Comparison of ENCODE assay signal across 14 cellular contexts in genomic region chr4:84927428-84927827, GRCh38. TPM values are rescaled to one million over a fixed set of nuclear protein-coding genes. Genes with fewer than 3 reads are reported as not detected.
DNase-seq lines count a peak whose midpoint lies in the region; ATAC-seq and TF ChIP-seq lines count a peak whose summit lies in the region.
"Had no signal": no experiment of that assay in that cellular context is flagged by ENCODE, and none has a peak within 500 bp of the region (broad histone marks: within the 10 kb centered on the region; RNA-seq: fewer than 3 reads in every experiment).

No MANE protein-coding gene starts in this region.

- no peak overlapping the region for H3K4me3 Mint-ChIP-seq in glutamatergic neuron (ENCODE audit: unreplicated experiment)
- H3K4me3 Mint-ChIP-seq: B cell; CD8-positive, alpha-beta T cell had no signal

- no peak overlapping the region for H3K4me3 ChIP-seq in WERI-Rb-1 (ENCODE audit: low read depth, low read length)
- H3K4me3 ChIP-seq: BLaER1 treated with 17β-estradiol and CSF1 and Interleukin-3, amounts not matched to agents 10 nM and 100 nM; GM23248 had no signal

- H3K36me3 Mint-ChIP-seq in glutamatergic neuron (ENCODE audit: unreplicated experiment), result no peaks in the 10 kb centered on the region
- H3K36me3 Mint-ChIP-seq: CD8-positive, alpha-beta T cell had no signal

- peaks cover 48% of the 10 kb centered on the region for H3K4me1 Mint-ChIP-seq in glutamatergic neuron (ENCODE audit: low read depth, unreplicated experiment)
- H3K4me1 Mint-ChIP-seq: B cell had no signal

- H3K27ac ChIP-seq in WERI-Rb-1, result no peak overlapping the region
- H3K27ac ChIP-seq: BLaER1 treated with 17β-estradiol and CSF1 and Interleukin-3, amounts not matched to agents 10 nM and 100 nM; GM23248 had no signal

- H3K27me3 Mint-ChIP-seq in glutamatergic neuron (ENCODE audit: unreplicated experiment), result peaks cover 9% of the 10 kb centered on the region

- peak overlapping the region; percentile 42 for H3K27ac Mint-ChIP-seq in glutamatergic neuron (ENCODE audit: unreplicated experiment)
- H3K27ac Mint-ChIP-seq: B cell; CD8-positive, alpha-beta T cell had no signal

- H3K9me3 ChIP-seq in WERI-Rb-1 (ENCODE audit: severe bottlenecking), result no peaks in the 10 kb centered on the region

- H3K27me3 ChIP-seq in WERI-Rb-1 (ENCODE audit: insufficient read depth, low read depth, severe bottlenecking), result no peaks in the 10 kb centered on the region
- H3K27me3 ChIP-seq: BLaER1 treated with 17β-estradiol and CSF1 and Interleukin-3, amounts not matched to agents 10 nM and 100 nM had no signal

- ATAC-seq in HG03469 (IDR thresholded peaks at IDR 0.05; ENCODE audit: unreplicated experiment) (no peak), HG03139 (IDR thresholded peaks at IDR 0.05; ENCODE audit: unreplicated experiment) (no peak)
- ATAC-seq: CD8-positive, alpha-beta T cell had no signal

- H3K9me3 Mint-ChIP-seq in glutamatergic neuron (ENCODE audit: unreplicated experiment), result peaks cover 4% of the 10 kb centered on the region
- H3K9me3 Mint-ChIP-seq: CD8-positive, alpha-beta T cell had no signal

- DNase-seq in NCI-H69 (lab: John Stamatoyannopoulos, UW) (peak; percentile 12), WERI-Rb-1 (peak; percentile 31), glutamatergic neuron (no peak), activated gamma-delta T cell (lab: John Stamatoyannopoulos, UW) (no peak)
- DNase-seq: Calu3; CD8-positive, alpha-beta T cell; DMS79 treated with DMSO at 0.1 percent for 48 hours; GF-D8; GM23248; HCEC 1CT had no signal

- peaks cover 13% of the 10 kb centered on the region for H3K36me3 ChIP-seq in WERI-Rb-1

- TF ChIP-seq CTCF in WERI-Rb-1 (IDR thresholded peaks at IDR 0.05; ENCODE audit: low read depth, low read length) (no peak), glutamatergic neuron (IDR thresholded peaks at IDR 0.05; ENCODE audit: partially characterized antibody, unreplicated experiment) (no peak)

RNA-seq across cellular contexts. Expression of gene WDFY3, which starts 39.1 kb away (rescaled TPM):
- 267 TPM for total RNA-seq in glutamatergic neuron (ENCODE audit: unreplicated experiment)
- total RNA-seq: CD8-positive, alpha-beta T cell had no signal

Comparison
In these comparisons a context has a peak if more than half of its experiments do, and no peak if none do; other contexts are left out.
1. DNase-seq: peak in NCI-H69 (single experiment) and WERI-Rb-1 (single experiment); none in glutamatergic neuron (single experiment) and activated gamma-delta T cell (single experiment).